ENCODE assay signal across 9 cellular contexts in the genomic region with DNA sequence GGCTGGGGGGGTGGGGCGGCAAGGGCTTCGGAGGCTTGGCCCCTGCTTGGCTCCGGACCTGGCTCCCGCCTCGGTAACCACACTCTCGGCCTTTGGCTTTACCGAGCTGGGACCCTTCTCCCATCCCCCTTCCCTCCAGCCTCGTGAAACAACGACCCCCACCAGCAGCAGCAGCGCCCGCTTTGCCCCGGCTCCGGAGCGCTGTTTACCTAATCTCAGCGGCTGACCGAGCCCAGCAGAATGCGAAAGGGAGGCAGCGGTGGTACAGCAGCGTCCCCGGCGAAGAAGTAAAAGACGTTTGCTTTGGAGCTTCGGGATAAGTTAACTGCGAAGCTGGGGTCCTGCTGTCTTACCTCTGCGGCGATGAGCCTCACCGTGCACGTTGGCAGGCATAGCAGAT. TPM values are rescaled to one million over a fixed set of nuclear protein-coding genes. Genes with fewer than 3 reads are reported as not detected.
DNase-seq lines count a peak whose midpoint lies in the region; ATAC-seq and TF ChIP-seq lines count a peak whose summit lies in the region.
"Had no signal": no experiment of that assay in that cellular context is flagged by ENCODE, and none has a peak within 500 bp of the region (broad histone marks: within the 10 kb centered on the region; RNA-seq: fewer than 3 reads in every experiment).

No MANE protein-coding gene starts in this region.

- H3K23ac ChIP-seq in H9 (ENCODE audit: insufficient read length, low read depth, low read length) = no peak overlapping the region

- peaks cover 3% of the 10 kb centered on the region; the same call in 1 of the 2 replicates for H3K4me1 ChIP-seq in H9 (ENCODE audit: insufficient read depth, low read length)
- H3K4me1 ChIP-seq in right atrium auricular region = peaks cover 0 to 33% of the 10 kb centered on the region in 2 donors
- no peaks in the 10 kb centered on the region for H3K4me1 ChIP-seq in prostate gland (replicated peaks)

- H3K4me3 ChIP-seq in AG04449 (ENCODE audit: low read depth, low read length) = peak overlapping the region; percentile 74
- H3K4me3 ChIP-seq in right atrium auricular region = peak overlapping the region; percentile 62 to 89
- H3K4me3 ChIP-seq in prostate gland = peak overlapping the region; percentile 53 to 73

- H3K9me3 Mint-ChIP-seq in H9 = no peaks in the 10 kb centered on the region
- no peaks in the 10 kb centered on the region for H3K9me3 Mint-ChIP-seq in activated T-helper 2 cell treated with anti-CD3 and anti-CD28 coated beads, Interferon-gamma antibody, Interleukin-2, Interleukin-4, amounts not matched to agents 10 μg/mL and 5 μg/mL and 100 μg/mL, durations not matched to agents 14 hours and 24 hours and 36 hours

- H2BK15ac ChIP-seq in H9 (ENCODE audit: low read depth, low read length) = no peak overlapping the region

- H3K36me3 Mint-ChIP-seq in H9 (ENCODE audit: insufficient read depth in 1 of 3, low read depth in 3 of 3) = peaks cover 0 to 4% (median 0%) of the 10 kb centered on the region in 3 experiments; a peak in 2 of 7 replicates
- no peaks in the 10 kb centered on the region for H3K36me3 Mint-ChIP-seq in activated T-helper 2 cell treated with anti-CD3 and anti-CD28 coated beads, Interferon-gamma antibody, Interleukin-2, Interleukin-4, amounts not matched to agents 10 μg/mL and 5 μg/mL and 100 μg/mL, durations not matched to agents 14 hours and 24 hours and 36 hours (ENCODE audit: low read depth)

- DNase-seq in AG04449 (ENCODE audit: low read depth, low spot score) (no peak), H9 (peak; percentile 72), right atrium auricular region (ENCODE audit: low spot score) (peak; percentile 67), prostate gland (ENCODE audit: low spot score) (peak; percentile 30), COLO829 (ENCODE audit: low spot score) (no peak), mucosa of gallbladder (ENCODE audit: low spot score) (no peak)
- no peak for DNase-seq in activated T-helper 2 cell treated with anti-CD3 and anti-CD28 coated beads, Interferon-gamma antibody, Interleukin-2, Interleukin-4, amounts not matched to agents 10 μg/mL and 5 μg/mL and 100 μg/mL, durations not matched to agents 14 hours and 24 hours and 36 hours (ENCODE audit: low spot score)

- H3K14ac ChIP-seq in H9 (ENCODE audit: insufficient read depth, low read length) = no peak overlapping the region

- H3K79me2 ChIP-seq in H9 (ENCODE audit: insufficient read depth, low read length) = peaks cover 25% of the 10 kb centered on the region; the same call in 1 of the 2 replicates

- H3K36me3 ChIP-seq in right atrium auricular region (no peaks in the 10 kb centered on the region), prostate gland (no peaks in the 10 kb centered on the region)

- TF ChIP-seq POLR2A in prostate gland (IDR thresholded peaks at IDR 0.05) = no peak

- H4K20me1 ChIP-seq in H9 (ENCODE audit: control insufficient read depth, insufficient read depth, insufficient read length) = no peaks in the 10 kb centered on the region

- no peak overlapping the region for H2BK120ac ChIP-seq in H9 (ENCODE audit: low read depth, low read length, poor library complexity, severe bottlenecking)

- H2BK12ac ChIP-seq in H9 (ENCODE audit: insufficient read length, low read depth, low read length) = no peak overlapping the region

- H3K56ac ChIP-seq in H9 (ENCODE audit: insufficient read length, low read depth, low read length) = no peak overlapping the region

- ATAC-seq in activated CD4-positive, CD25-positive, alpha-beta regulatory T cell treated with anti-CD3 and anti-CD28 coated beads, Interleukin-2, amount 50 U/mL, for 24 hours = no peak

- H3K27me3 ChIP-seq in H9 (ENCODE audit: insufficient read depth, low read length) (no peaks in the 10 kb centered on the region; the same call in 1 of the 2 replicates), right atrium auricular region (no peaks in the 10 kb centered on the region), prostate gland (replicated peaks; ENCODE audit: insufficient read depth) (no peaks in the 10 kb centered on the region)

- H3K27me3 Mint-ChIP-seq in H9 (ENCODE audit: low read depth) = peaks cover 18% of the 10 kb centered on the region
- H3K27me3 Mint-ChIP-seq in activated T-helper 2 cell treated with anti-CD3 and anti-CD28 coated beads, Interferon-gamma antibody, Interleukin-2, Interleukin-4, amounts not matched to agents 10 μg/mL and 5 μg/mL and 100 μg/mL, durations not matched to agents 14 hours and 24 hours and 36 hours (ENCODE audit: low read depth) = peaks cover 45% of the 10 kb centered on the region

- CTCF ChIA-PET in AG04449 (lab: Yijun Ruan, JAX) = interaction anchor here (0.6 to 3.9 kb wide), 21 partner anchors 11 to 1309 kb away, joined by 3 to 56 read pairs (median 5); no protein-coding TSS in a partner anchor

- H3K9me3 ChIP-seq in H9 (ENCODE audit: control insufficient read depth, low read depth, low read length) (no peaks in the 10 kb centered on the region), right atrium auricular region (no peaks in the 10 kb centered on the region), prostate gland (no peaks in the 10 kb centered on the region)

- no peak overlapping the region for H2BK5ac ChIP-seq in H9 (ENCODE audit: insufficient read length, low read length)

- no peak overlapping the region for H4K5ac ChIP-seq in H9 (ENCODE audit: insufficient read length, low read depth, low read length)

- H3K18ac ChIP-seq in H9 (ENCODE audit: insufficient read length, low read depth, low read length) = no peak overlapping the region

- no peak overlapping the region for H3K4ac ChIP-seq in H9 (ENCODE audit: low read depth, low read length)

- H3K79me1 ChIP-seq in H9 (ENCODE audit: insufficient read depth, low read depth, low read length, poor library complexity, severe bottlenecking) = no peaks in the 10 kb centered on the region

- POLR2A ChIA-PET in AG04449 (lab: Yijun Ruan, JAX) = interaction anchor here (0.6 to 1.1 kb wide), 4 partner anchors 69 to 1463 kb away, joined by 3 read pairs; no protein-coding TSS in a partner anchor

- H3K27ac ChIP-seq in H9 (ENCODE audit: insufficient read length, low read depth, low read length) (peak overlapping the region; percentile 53), right atrium auricular region (peak overlapping the region; percentile 82 to 85), prostate gland (peak overlapping the region; percentile 72 to 76)
- H3K27ac ChIP-seq: epithelial cell of prostate had no signal

- H3K27ac Mint-ChIP-seq in H9 = peak overlapping the region; percentile 72 to 94 (median 92); a peak in 6 of 7 replicates
- H3K27ac Mint-ChIP-seq in activated T-helper 2 cell treated with anti-CD3 and anti-CD28 coated beads, Interferon-gamma antibody, Interleukin-2, Interleukin-4, amounts not matched to agents 10 μg/mL and 5 μg/mL and 100 μg/mL, durations not matched to agents 14 hours and 24 hours and 36 hours = no peak overlapping the region

- no peak overlapping the region for H2AFZ ChIP-seq in H9 (ENCODE audit: low read length)

- peak overlapping the region; percentile 60 for H3K9ac ChIP-seq in H9 (ENCODE audit: extremely low read depth, insufficient read length, low read length)

- TF ChIP-seq CTCF in AG04449 (IDR thresholded peaks at IDR 0.05; ENCODE audit: insufficient read depth, low read length, missing control alignments) (no peak), H9 (conservative IDR thresholded peaks at IDR 0.05) (no peak), right atrium auricular region (IDR thresholded peaks at IDR 0.05) (no peak), prostate gland (IDR thresholded peaks at IDR 0.05) (no peak)

- H3K4me1 Mint-ChIP-seq in H9 = peaks cover 39 to 54% of the 10 kb centered on the region in 2 experiments
- H3K4me1 Mint-ChIP-seq in activated T-helper 2 cell treated with anti-CD3 and anti-CD28 coated beads, Interferon-gamma antibody, Interleukin-2, Interleukin-4, amounts not matched to agents 10 μg/mL and 5 μg/mL and 100 μg/mL, durations not matched to agents 14 hours and 24 hours and 36 hours (ENCODE audit: low read depth) = peaks cover 5% of the 10 kb centered on the region

- no peak overlapping the region for H4K8ac ChIP-seq in H9 (replicated peaks; ENCODE audit: insufficient read length, low read depth, low read length)

- peak overlapping the region; percentile 85 to 94 for H3K4me3 Mint-ChIP-seq in H9
- peak overlapping the region; percentile 37 for H3K4me3 Mint-ChIP-seq in activated T-helper 2 cell treated with anti-CD3 and anti-CD28 coated beads, Interferon-gamma antibody, Interleukin-2, Interleukin-4, amounts not matched to agents 10 μg/mL and 5 μg/mL and 100 μg/mL, durations not matched to agents 14 hours and 24 hours and 36 hours (ENCODE audit: low read depth)

- H3K4me2 ChIP-seq in H9 (ENCODE audit: insufficient read depth, insufficient read length, low read length) = peak overlapping the region; percentile 97

- H3K23me2 ChIP-seq in H9 (ENCODE audit: insufficient read length, low read depth, low read length, poor library complexity, severe bottlenecking) = peaks cover 25% of the 10 kb centered on the region

- intact Hi-C loops in activated T-helper 2 cell treated with anti-CD3 and anti-CD28 coated beads, Interferon-gamma antibody, Interleukin-2, Interleukin-4, amounts not matched to agents 10 μg/mL and 5 μg/mL and 100 μg/mL, durations not matched to agents 14 hours and 24 hours and 36 hours (cut with micrococcal nuclease) = loop anchor here (5.0 kb wide), 1 partner anchor 1100 kb away; no protein-coding TSS in a partner anchor
- intact Hi-C loops in prostate gland (cut with DNase I) = loop anchor here (5.0 to 10.0 kb wide), 2 partner anchors 265 to 617 kb away; no protein-coding TSS in a partner anchor

- no peak overlapping the region for H4K91ac ChIP-seq in H9 (ENCODE audit: insufficient read length, low read depth, low read length)

- no peak overlapping the region for H2BK20ac ChIP-seq in H9 (ENCODE audit: low read depth, low read length, poor library complexity, severe bottlenecking)

- no peak overlapping the region for H2AK5ac ChIP-seq in H9 (ENCODE audit: insufficient read length, low read length)

- no peak overlapping the region for H3T11ph ChIP-seq in H9 (ENCODE audit: low read length)

- WGBS in H9 (ENCODE audit: extremely low coverage, insufficient read length, low lambda C conversion rate) = no CpG with 5 or more reads among the region's 28 CpGs
- WGBS in prostate gland = under 1% methylated on average over 27 of the region's 28 CpGs

RNA-seq across cellular contexts. Expression of a gene that starts 2.0 kb away (rescaled TPM):
- 41.7 and 43.5 TPM in 2 replicates for total RNA-seq in H9 (2021)
- total RNA-seq in activated T-helper 2 cell treated with anti-CD3 and anti-CD28 coated beads, Interferon-gamma antibody, Interleukin-2, Interleukin-4, amounts not matched to agents 10 μg/mL and 5 μg/mL and 100 μg/mL, durations not matched to agents 14 hours and 24 hours and 36 hours = 0.39 and 0.89 TPM in 2 replicates
- total RNA-seq in right atrium auricular region = 100 to 1,000 TPM in 1 of 2 donors, 10 to 100 TPM in 1; 80.5 to 101 TPM
- 10 to 100 TPM; 18.6 to 37.4 TPM for total RNA-seq in prostate gland
- 65.6 TPM for total RNA-seq in mucosa of gallbladder

Comparison
In these comparisons a context has a peak if more than half of its experiments do, and no peak if none do; other contexts are left out.
1. DNase-seq: peak in H9 (single experiment), right atrium auricular region (single experiment) and prostate gland (single experiment); none in AG04449 (single experiment), activated T-helper 2 cell treated with anti-CD3 and anti-CD28 coated beads, Interferon-gamma antibody, Interleukin-2, Interleukin-4, amounts not matched to agents 10 μg/mL and 5 μg/mL and 100 μg/mL, durations not matched to agents 14 hours and 24 hours and 36 hours (single experiment), COLO829 (single experiment) and mucosa of gallbladder (single experiment).
2. RNA of a gene that starts 2.0 kb away (total RNA-seq): 80.5 to 101 TPM in right atrium auricular region, 65.6 TPM in mucosa of gallbladder (single experiment), 41.7 to 43.5 TPM in H9 and 18.6 to 37.4 TPM in prostate gland; 0.39 to 0.89 TPM in activated T-helper 2 cell treated with anti-CD3 and anti-CD28 coated beads, Interferon-gamma antibody, Interleukin-2, Interleukin-4, amounts not matched to agents 10 μg/mL and 5 μg/mL and 100 μg/mL, durations not matched to agents 14 hours and 24 hours and 36 hours; every median in the first group is over 10 times any median in the second.
3. Peak in every context shown above with its lines, with median percentiles within 50 percentile points of each other: H3K4me3 ChIP-seq and H3K27ac ChIP-seq.